In genomic region chr1:21232044-21232443, GRCh38 we compare ENCODE assay signal across 1 cellular context.
TF ChIP-seq lines count a peak whose summit lies in the region.

No MANE protein-coding gene starts in this region.

TF ChIP-seq in GM23338, 12 proteins besides CTCF, POLR2A, EP300 and RAD21 (continued from another document):
- TF ChIP-seq ZNF462 (CRISPR knock-in tag; IDR thresholded peaks at IDR 0.05) (no peak), ETS1 (IDR thresholded peaks at IDR 0.05) (no peak), CREB1 (CRISPR knock-in tag; IDR thresholded peaks at IDR 0.05; ENCODE audit: low read depth) (no peak), ZNF114 (CRISPR knock-in tag; IDR thresholded peaks at IDR 0.05) (no peak)
